ENCODE assay signal across 20 cellular contexts in genomic region chr20:52518735-52519134, GRCh38.
"Had no signal": no experiment of that assay in that cellular context is flagged by ENCODE, and none has a peak within 500 bp of the region (broad histone marks: within the 10 kb centered on the region; RNA-seq: fewer than 3 reads in every experiment).

No MANE protein-coding gene starts in this region.

- DNase-seq: islet precursor cell; left ventricle myocardium inferior; mesendoderm; naive B cell; natural killer cell; ovary; right lobe of liver; stimulated activated CD4-positive, alpha-beta T cell treated with anti-CD3 and anti-CD28 coated beads, Interleukin-1b, Interleukin-23, amount 100 ng/mL, for 48 hours; stimulated activated CD4-positive, alpha-beta T cell treated with anti-CD3 and anti-CD28 coated beads, Interleukin-2, amount 100 ng/mL, for 48 hours; stimulated activated CD4-positive, alpha-beta T cell treated with anti-CD3 and anti-CD28 coated beads, Interleukin-4, amount 100 ng/mL, for 4 hours; stimulated activated CD8-positive, alpha-beta memory T cell treated with anti-CD3 and anti-CD28 coated beads, Interleukin-4, amount 100 ng/mL, for 48 hours; stimulated activated naive CD4-positive, alpha-beta T cell treated with Interleukin-2 at 50 U/mL for 16 hours; stimulated activated naive CD8-positive, alpha-beta T cell treated with anti-CD3 and anti-CD28 coated beads, Interleukin-15, amount 100 ng/mL, for 72 hours; substantia nigra; uterus had no signal

- H3K4me3 ChIP-seq: left ventricle myocardium inferior, lung, ovary, right atrium auricular region, right lobe of liver, smooth muscle cell, tibial nerve, uterus had no signal

- H3K27ac ChIP-seq: left ventricle myocardium inferior, ovary, right atrium auricular region, right lobe of liver, tibial nerve, uterus had no signal

- ATAC-seq: natural killer cell; right lobe of liver; stimulated activated memory B cell treated with anti-CD40 and anti-IgM and Interleukin-4, amounts not matched to agents 10 μg/mL and 1 μg/mL and 100 μg/mL, for 72 hours; stimulated activated naive CD8-positive, alpha-beta T cell treated with anti-CD3 and anti-CD28 coated beads, Interleukin-15, amount 100 ng/mL, for 72 hours had no signal

- H3K36me3 ChIP-seq: left ventricle myocardium inferior, ovary, right atrium auricular region, right lobe of liver, tibial nerve, uterus had no signal

- H3K27me3 ChIP-seq: ovary, right atrium auricular region, right lobe of liver, tibial nerve, uterus had no signal
